35 cellular contexts compared by ENCODE assay signal in genomic region chr1:211215577-211215976, GRCh38. TPM values are rescaled to one million over a fixed set of nuclear protein-coding genes. Genes with fewer than 3 reads are reported as not detected.
DNase-seq lines count a peak whose midpoint lies in the region; ATAC-seq and TF ChIP-seq lines count a peak whose summit lies in the region.
"Had no signal": no experiment of that assay in that cellular context is flagged by ENCODE, and none has a peak within 500 bp of the region (broad histone marks: within the 10 kb centered on the region; RNA-seq: fewer than 3 reads in every experiment).

No MANE protein-coding gene starts in this region.

- ATAC-seq in SK-N-SH treated with all-trans-retinoic acid at 6 μM for 48 hours: no peak
- ATAC-seq in activated T-cell treated with anti-CD3 and anti-CD28 coated beads, Interleukin-2, amount 50 U/mL, for 72 hours (replicated peaks in 1 of 2): no peak
- no peak for ATAC-seq in GM23338
- ATAC-seq: A549; CD8-positive, alpha-beta T cell had no signal

- H3K4me3 ChIP-seq in SK-N-SH (ENCODE audit: low read depth in 2 of 2, low read length in 1 of 2) (no peak overlapping the region), GM23338 (no peak overlapping the region), HEK293 (ENCODE audit: low read depth, low read length) (no peak overlapping the region)
- H3K4me3 ChIP-seq: A549; BLaER1; BLaER1 treated with 17β-estradiol and CSF1 and Interleukin-3, amounts not matched to agents 10 nM and 100 nM had no signal

- H2AFZ ChIP-seq in SK-N-SH (ENCODE audit: low read depth) (0 out of 2 replicates have a peak overlapping the region, but pooled peaks have one; percentile 43), GM23338 (0 out of 2 replicates have a peak overlapping the region, but pooled peaks have one; percentile 9)

- H3K4me1 Mint-ChIP-seq in activated T-cell treated with anti-CD3 and anti-CD28 coated beads, Interleukin-2, amount 50 U/mL, for 72 hours (ENCODE audit: low read depth): no peaks in the 10 kb centered on the region
- no peaks in the 10 kb centered on the region for H3K4me1 Mint-ChIP-seq in GM23338
- H3K4me1 Mint-ChIP-seq in endothelial cell (ENCODE audit: unreplicated experiment): no peaks in the 10 kb centered on the region
- H3K4me1 Mint-ChIP-seq: B cell; CD14-positive monocyte; CD4-positive, CD25-positive, alpha-beta regulatory T cell; CD8-positive, alpha-beta memory T cell had no signal

- H3K27me3 ChIP-seq in SK-N-SH (ENCODE audit: insufficient read depth): no peaks in the 10 kb centered on the region
- H3K27me3 ChIP-seq in GM23338 (ENCODE audit: insufficient read depth): no peaks in the 10 kb centered on the region
- H3K27me3 ChIP-seq: BE2C; BLaER1; BLaER1 treated with 17β-estradiol and CSF1 and Interleukin-3, amounts not matched to agents 10 nM and 100 nM had no signal

- no peaks in the 10 kb centered on the region for H3K9me2 ChIP-seq in SK-N-SH
- no peaks in the 10 kb centered on the region; the same call in 1 of the 2 replicates for H3K9me2 ChIP-seq in GM23338 (ENCODE audit: insufficient read depth)

- H3K27ac Mint-ChIP-seq in activated T-cell treated with anti-CD3 and anti-CD28 coated beads, Interleukin-2, amount 50 U/mL, for 72 hours: peak overlapping the region; percentile 10
- H3K27ac Mint-ChIP-seq in GM23338 (no peak overlapping the region), endothelial cell (ENCODE audit: unreplicated experiment) (no peak overlapping the region)
- H3K27ac Mint-ChIP-seq: B cell; CD14-positive monocyte; CD4-positive, alpha-beta memory T cell; CD4-positive, alpha-beta T cell; CD4-positive, CD25-positive, alpha-beta regulatory T cell; CD8-positive, alpha-beta T cell had no signal

- TF ChIP-seq EP300 in SK-N-SH (IDR thresholded peaks at IDR 0.05; ENCODE audit: borderline replicate concordance in 1 of 2, low read depth in 1 of 2, low read length in 1 of 2): no peak

- H3K4me2 ChIP-seq in SK-N-SH (no peak overlapping the region), GM23338 (no peak overlapping the region)
- H3K4me2 ChIP-seq: A549; BLaER1; BLaER1 treated with 17β-estradiol and CSF1 and Interleukin-3, amounts not matched to agents 10 nM and 100 nM had no signal

- no peak overlapping the region for H3K4me3 Mint-ChIP-seq in activated T-cell treated with anti-CD3 and anti-CD28 coated beads, Interleukin-2, amount 50 U/mL, for 72 hours
- H3K4me3 Mint-ChIP-seq in GM23338 (no peak overlapping the region), endothelial cell (ENCODE audit: unreplicated experiment) (no peak overlapping the region)
- H3K4me3 Mint-ChIP-seq: B cell; CD14-positive monocyte; CD4-positive, alpha-beta memory T cell; CD4-positive, alpha-beta T cell; CD4-positive, CD25-positive, alpha-beta regulatory T cell; CD8-positive, alpha-beta memory T cell; CD8-positive, alpha-beta T cell had no signal

- H3K36me3 ChIP-seq in SK-N-SH (replicated peaks in 1 of 2; ENCODE audit: control insufficient read depth in 1 of 2, insufficient read depth in 2 of 2, low read length in 1 of 2): no peaks in the 10 kb centered on the region
- H3K36me3 ChIP-seq in GM23338 (ENCODE audit: insufficient read depth): no peaks in the 10 kb centered on the region
- H3K36me3 ChIP-seq in HEK293 (ENCODE audit: control insufficient read depth in 2 of 2, insufficient read depth in 1 of 2, low read length in 2 of 2): no peaks in the 10 kb centered on the region
- H3K36me3 ChIP-seq: BE2C; BLaER1; BLaER1 treated with 17β-estradiol and CSF1 and Interleukin-3, amounts not matched to agents 10 nM and 100 nM had no signal

- no peaks in the 10 kb centered on the region for H3K36me3 Mint-ChIP-seq in activated T-cell treated with anti-CD3 and anti-CD28 coated beads, Interleukin-2, amount 50 U/mL, for 72 hours (ENCODE audit: insufficient read depth in 2 of 2)
- H3K36me3 Mint-ChIP-seq in GM23338 (ENCODE audit: low read depth) (no peaks in the 10 kb centered on the region; the same call in 2 of the 3 replicates), endothelial cell (ENCODE audit: low read depth, unreplicated experiment) (no peaks in the 10 kb centered on the region)
- H3K36me3 Mint-ChIP-seq: CD14-positive monocyte; CD4-positive, alpha-beta memory T cell; CD4-positive, CD25-positive, alpha-beta regulatory T cell; CD8-positive, alpha-beta memory T cell; CD8-positive, alpha-beta T cell had no signal

- H3K27ac ChIP-seq in SK-N-SH (ENCODE audit: low read depth in 2 of 2, low read length in 1 of 2) (no peak overlapping the region), GM23338 (ENCODE audit: low read depth) (no peak overlapping the region), HEK293 (ENCODE audit: extremely low read depth, low read depth, low read length) (no peak overlapping the region)
- H3K27ac ChIP-seq: 22Rv1; A549; BLaER1; BLaER1 treated with 17β-estradiol and CSF1 and Interleukin-3, amounts not matched to agents 10 nM and 100 nM; C4-2B had no signal

- H3K9me3 ChIP-seq in SK-N-SH (no peaks in the 10 kb centered on the region), HEK293 (ENCODE audit: control insufficient read depth, insufficient read depth, low read depth, low read length) (no peaks in the 10 kb centered on the region)
- H3K9me3 ChIP-seq: A549, BE2C, BLaER1 had no signal

- DNase-seq in SK-N-SH: no peak
- DNase-seq in activated T-cell treated with anti-CD3 and anti-CD28 coated beads, Interleukin-2, amount 50 U/mL, for 72 hours: no peak
- no peak for DNase-seq in activated T-cell treated with anti-CD3 and anti-CD28 coated beads, Interleukin-2, amount 50 U/mL, for 48 hours
- no peak for DNase-seq in GM23338 (ENCODE audit: low spot score)
- DNase-seq in nucleus accumbens (lab: John Stamatoyannopoulos, UW): no peak
- DNase-seq in endothelial cell (ENCODE audit: low spot score): no peak
- DNase-seq: 8988T; ACHN; AML-193; BE2C; C1 segment of cervical spinal cord; Caco-2; Calu3; CD4-positive, alpha-beta memory T cell; CD4-positive, alpha-beta T cell; CD4-positive, CD25-positive, alpha-beta regulatory T cell; CD8-positive, alpha-beta memory T cell; CD8-positive, alpha-beta T cell; COR-L47; DMS 273 treated with DMSO at 0.1 percent for 48 hours; DMS153; DMS53; DMS79; DMS79 treated with DMSO at 0.1 percent for 48 hours; DND-41; EL had no signal

- no peak for TF ChIP-seq CTCF in SK-N-SH (IDR thresholded peaks at IDR 0.05)
- no peak for TF ChIP-seq CTCF in GM23338 (conservative IDR thresholded peaks at IDR 0.05; ENCODE audit: low read depth in 2 of 2)
- no peak for TF ChIP-seq CTCF in HEK293 (tag by site-specific recombination; IDR thresholded peaks at IDR 0.05)
- no peak for TF ChIP-seq CTCF in endothelial cell (IDR thresholded peaks at IDR 0.05; ENCODE audit: unreplicated experiment)

- 75% methylated on average over 1 of the region's 1 CpG for WGBS in SK-N-SH (ENCODE audit: low lambda C conversion rate)

- POLR2A ChIA-PET in SK-N-SH (lab: Yijun Ruan, JAX) (no interaction called here), HEK293 (lab: Yijun Ruan, JAX) (no interaction called here)

- H3K9me3 Mint-ChIP-seq in activated T-cell treated with anti-CD3 and anti-CD28 coated beads, Interleukin-2, amount 50 U/mL, for 72 hours: no peaks in the 10 kb centered on the region
- H3K9me3 Mint-ChIP-seq in GM23338: no peaks in the 10 kb centered on the region
- H3K9me3 Mint-ChIP-seq in endothelial cell (ENCODE audit: unreplicated experiment): no peaks in the 10 kb centered on the region
- H3K9me3 Mint-ChIP-seq: CD4-positive, alpha-beta memory T cell; CD4-positive, alpha-beta T cell; CD8-positive, alpha-beta memory T cell; CD8-positive, alpha-beta T cell had no signal

- no peaks in the 10 kb centered on the region for H3K79me2 ChIP-seq in SK-N-SH (ENCODE audit: insufficient read depth)
- no peaks in the 10 kb centered on the region for H3K79me2 ChIP-seq in GM23338 (replicated peaks; ENCODE audit: insufficient read depth)

- CTCF ChIA-PET in SK-N-SH (lab: Yijun Ruan, JAX): interaction anchor here (0.6 to 0.7 kb wide), 2 partner anchors 23 to 762 kb away, joined by 3 read pairs; no protein-coding TSS in a partner anchor
- CTCF ChIA-PET in HEK293 (lab: Yijun Ruan, JAX): interaction anchor here (0.6 kb wide), 1 partner anchor 679 kb away, joined by 3 read pairs; no protein-coding TSS in a partner anchor

- H4K20me1 ChIP-seq in SK-N-SH (ENCODE audit: insufficient read depth) (no peaks in the 10 kb centered on the region), GM23338 (replicated peaks; ENCODE audit: insufficient read depth) (no peaks in the 10 kb centered on the region)
- H4K20me1 ChIP-seq: BLaER1; BLaER1 treated with 17β-estradiol and CSF1 and Interleukin-3, amounts not matched to agents 10 nM and 100 nM had no signal

- H3K9ac ChIP-seq in SK-N-SH: no peak overlapping the region
- H3K9ac ChIP-seq: BLaER1; BLaER1 treated with 17β-estradiol and CSF1 and Interleukin-3, amounts not matched to agents 10 nM and 100 nM had no signal

- H3F3A ChIP-seq in SK-N-SH (replicated peaks; ENCODE audit: insufficient read depth) (no peaks in the 10 kb centered on the region), GM23338 (replicated peaks; ENCODE audit: low read depth) (no peaks in the 10 kb centered on the region)

- H3K27me3 Mint-ChIP-seq in activated T-cell treated with anti-CD3 and anti-CD28 coated beads, Interleukin-2, amount 50 U/mL, for 72 hours (ENCODE audit: low read depth): no peaks in the 10 kb centered on the region
- H3K27me3 Mint-ChIP-seq in GM23338 (ENCODE audit: insufficient read depth, low read depth, poor library complexity) (no peaks in the 10 kb centered on the region), endothelial cell (ENCODE audit: unreplicated experiment) (peaks cover 2% of the 10 kb centered on the region)
- H3K27me3 Mint-ChIP-seq: CD4-positive, alpha-beta T cell had no signal

- TF ChIP-seq RAD21 in SK-N-SH (IDR thresholded peaks at IDR 0.05; ENCODE audit: low read length): no peak

- H3K4me1 ChIP-seq in SK-N-SH (ENCODE audit: control insufficient read depth in 1 of 2, insufficient read depth in 2 of 2, low read depth in 1 of 2, low read length in 1 of 2): no peaks in the 10 kb centered on the region
- H3K4me1 ChIP-seq in GM23338 (ENCODE audit: insufficient read depth): no peaks in the 10 kb centered on the region
- H3K4me1 ChIP-seq in HEK293 (ENCODE audit: control insufficient read depth, insufficient read depth, low read length): no peaks in the 10 kb centered on the region
- H3K4me1 ChIP-seq: A549; BE2C; BLaER1; BLaER1 treated with 17β-estradiol and CSF1 and Interleukin-3, amounts not matched to agents 10 nM and 100 nM; Caco-2 had no signal

TF ChIP-seq in SK-N-SH, 30 proteins besides CTCF, POLR2A, EP300 and RAD21 (continues in another document):
- no peak for TF ChIP-seq TCF12 (IDR thresholded peaks at IDR 0.05)

TF ChIP-seq in GM23338, 12 proteins besides CTCF, POLR2A, EP300 and RAD21 (continues in another document):
- TF ChIP-seq POLR2AphosphoS5 (IDR thresholded peaks at IDR 0.05; ENCODE audit: low read depth): no peak

RNA-seq across cellular contexts. Expression of gene RCOR3, which starts 43.6 kb away (rescaled TPM):
- polyA plus RNA-seq in SK-N-SH (2012; rRNA removed): 18.7 and 20.9 TPM in 2 replicates
- polyA plus RNA-seq in SK-N-SH (2012; cell fraction: cytosol; rRNA removed): 18.4 and 19.3 TPM in 2 replicates
- polyA plus RNA-seq in SK-N-SH (2012; cell fraction: nucleus; rRNA removed): 39.5 and 58.9 TPM in 2 replicates
- 10 to 100 TPM; 50.2 to 61.0 TPM for total RNA-seq in activated T-cell treated with anti-CD3 and anti-CD28 coated beads, Interleukin-2, amount 50 U/mL, for 72 hours
- 26.2 and 30.5 TPM in 2 replicates for total RNA-seq in GM23338 (2014; rRNA removed; shearing (Covaris generic))
- 15.3 and 19.4 TPM in 2 replicates for polyA plus RNA-seq in GM23338 (2016; fragmentation: Nextera tagmentation; extraction: Ambion mirVana)
- 39.6 TPM for total RNA-seq in endothelial cell (ENCODE audit: unreplicated experiment)
